In the genomic region with DNA sequence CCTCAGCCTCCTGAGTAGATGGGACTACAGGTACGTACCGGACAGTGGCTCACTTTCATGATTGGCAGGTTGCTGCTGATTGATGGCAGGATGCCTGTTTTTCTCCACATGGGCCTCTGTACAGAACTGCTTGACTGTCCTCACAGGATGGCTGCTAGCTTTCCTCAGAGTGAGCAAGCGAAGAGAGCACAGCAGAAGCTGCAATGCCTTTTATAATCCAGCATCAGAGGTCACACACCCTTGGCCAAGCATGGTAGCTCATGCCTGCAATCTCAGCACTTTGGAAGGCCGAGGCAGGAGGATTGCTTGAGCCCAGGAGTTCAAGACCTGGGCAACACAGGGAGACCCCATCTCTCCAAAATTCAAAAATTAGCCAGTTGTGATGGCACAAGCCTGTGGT, we compare ENCODE assay signal across 2 cellular contexts.
TF ChIP-seq lines count a peak whose summit lies in the region.

No MANE protein-coding gene starts in this region.

TF ChIP-seq in GM23338, 12 proteins besides CTCF, POLR2A, EP300 and RAD21 (continued from another document):
- TF ChIP-seq EZH2phosphoT487 (IDR thresholded peaks at IDR 0.05; ENCODE audit: unreplicated experiment) (no peak), ZNF331 (CRISPR knock-in tag; IDR thresholded peaks at IDR 0.05; ENCODE audit: low read depth) (no peak), EZH2 (IDR thresholded peaks at IDR 0.05; ENCODE audit: low read depth, unreplicated experiment) (no peak), JUNB (IDR thresholded peaks at IDR 0.05; ENCODE audit: unreplicated experiment) (no peak), NANOG (IDR thresholded peaks at IDR 0.05; ENCODE audit: borderline replicate concordance) (no peak)
- TF ChIP-seq, protein P1, sequence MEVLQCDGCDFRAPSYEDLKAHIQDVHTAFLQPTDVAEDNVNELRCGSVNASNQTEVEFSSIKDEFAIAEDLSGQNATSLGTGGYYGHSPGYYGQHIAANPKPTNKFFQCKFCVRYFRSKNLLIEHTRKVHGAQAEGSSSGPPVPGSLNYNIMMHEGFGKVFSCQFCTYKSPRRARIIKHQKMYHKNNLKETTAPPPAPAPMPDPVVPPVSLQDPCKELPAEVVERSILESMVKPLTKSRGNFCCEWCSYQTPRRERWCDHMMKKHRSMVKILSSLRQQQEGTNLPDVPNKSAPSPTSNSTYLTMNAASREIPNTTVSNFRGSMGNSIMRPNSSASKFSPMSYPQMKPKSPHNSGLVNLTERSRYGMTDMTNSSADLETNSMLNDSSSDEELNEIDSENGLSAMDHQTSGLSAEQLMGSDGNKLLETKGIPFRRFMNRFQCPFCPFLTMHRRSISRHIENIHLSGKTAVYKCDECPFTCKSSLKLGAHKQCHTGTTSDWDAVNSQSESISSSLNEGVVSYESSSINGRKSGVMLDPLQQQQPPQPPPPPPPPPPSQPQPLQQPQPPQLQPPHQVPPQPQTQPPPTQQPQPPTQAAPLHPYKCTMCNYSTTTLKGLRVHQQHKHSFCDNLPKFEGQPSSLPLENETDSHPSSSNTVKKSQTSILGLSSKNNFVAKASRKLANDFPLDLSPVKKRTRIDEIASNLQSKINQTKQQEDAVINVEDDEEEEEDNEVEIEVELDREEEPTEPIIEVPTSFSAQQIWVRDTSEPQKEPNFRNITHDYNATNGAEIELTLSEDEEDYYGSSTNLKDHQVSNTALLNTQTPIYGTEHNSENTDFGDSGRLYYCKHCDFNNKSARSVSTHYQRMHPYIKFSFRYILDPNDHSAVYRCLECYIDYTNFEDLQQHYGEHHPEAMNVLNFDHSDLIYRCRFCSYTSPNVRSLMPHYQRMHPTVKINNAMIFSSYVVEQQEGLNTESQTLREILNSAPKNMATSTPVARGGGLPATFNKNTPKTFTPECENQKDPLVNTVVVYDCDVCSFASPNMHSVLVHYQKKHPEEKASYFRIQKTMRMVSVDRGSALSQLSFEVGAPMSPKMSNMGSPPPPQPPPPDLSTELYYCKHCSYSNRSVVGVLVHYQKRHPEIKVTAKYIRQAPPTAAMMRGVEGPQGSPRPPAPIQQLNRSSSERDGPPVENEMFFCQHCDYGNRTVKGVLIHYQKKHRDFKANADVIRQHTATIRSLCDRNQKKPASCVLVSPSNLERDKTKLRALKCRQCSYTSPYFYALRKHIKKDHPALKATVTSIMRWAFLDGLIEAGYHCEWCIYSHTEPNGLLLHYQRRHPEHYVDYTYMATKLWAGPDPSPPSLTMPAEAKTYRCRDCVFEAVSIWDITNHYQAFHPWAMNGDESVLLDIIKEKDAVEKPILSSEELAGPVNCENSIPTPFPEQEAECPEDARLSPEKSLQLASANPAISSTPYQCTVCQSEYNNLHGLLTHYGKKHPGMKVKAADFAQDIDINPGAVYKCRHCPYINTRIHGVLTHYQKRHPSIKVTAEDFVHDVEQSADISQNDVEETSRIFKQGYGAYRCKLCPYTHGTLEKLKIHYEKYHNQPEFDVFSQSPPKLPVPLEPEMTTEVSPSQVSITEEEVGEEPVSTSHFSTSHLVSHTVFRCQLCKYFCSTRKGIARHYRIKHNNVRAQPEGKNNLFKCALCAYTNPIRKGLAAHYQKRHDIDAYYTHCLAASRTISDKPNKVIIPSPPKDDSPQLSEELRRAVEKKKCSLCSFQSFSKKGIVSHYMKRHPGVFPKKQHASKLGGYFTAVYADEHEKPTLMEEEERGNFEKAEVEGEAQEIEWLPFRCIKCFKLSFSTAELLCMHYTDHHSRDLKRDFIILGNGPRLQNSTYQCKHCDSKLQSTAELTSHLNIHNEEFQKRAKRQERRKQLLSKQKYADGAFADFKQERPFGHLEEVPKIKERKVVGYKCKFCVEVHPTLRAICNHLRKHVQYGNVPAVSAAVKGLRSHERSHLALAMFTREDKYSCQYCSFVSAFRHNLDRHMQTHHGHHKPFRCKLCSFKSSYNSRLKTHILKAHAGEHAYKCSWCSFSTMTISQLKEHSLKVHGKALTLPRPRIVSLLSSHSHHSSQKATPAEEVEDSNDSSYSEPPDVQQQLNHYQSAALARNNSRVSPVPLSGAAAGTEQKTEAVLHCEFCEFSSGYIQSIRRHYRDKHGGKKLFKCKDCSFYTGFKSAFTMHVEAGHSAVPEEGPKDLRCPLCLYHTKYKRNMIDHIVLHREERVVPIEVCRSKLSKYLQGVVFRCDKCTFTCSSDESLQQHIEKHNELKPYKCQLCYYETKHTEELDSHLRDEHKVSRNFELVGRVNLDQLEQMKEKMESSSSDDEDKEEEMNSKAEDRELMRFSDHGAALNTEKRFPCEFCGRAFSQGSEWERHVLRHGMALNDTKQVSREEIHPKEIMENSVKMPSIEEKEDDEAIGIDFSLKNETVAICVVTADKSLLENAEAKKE (CRISPR knock-in tag; IDR thresholded peaks at IDR 0.05) = no peak

TF ChIP-seq in K562, 482 proteins besides CTCF, POLR2A, EP300 and RAD21 (continued from another document):
- TF ChIP-seq KAT7 (CRISPR knock-in tag; IDR thresholded peaks at IDR 0.05; ENCODE audit: borderline replicate concordance) = no peak
- no peak for TF ChIP-seq RBM22 (IDR thresholded peaks at IDR 0.05; ENCODE audit: low read depth, low read length, poor library complexity, severe bottlenecking)
- TF ChIP-seq, protein P2, sequence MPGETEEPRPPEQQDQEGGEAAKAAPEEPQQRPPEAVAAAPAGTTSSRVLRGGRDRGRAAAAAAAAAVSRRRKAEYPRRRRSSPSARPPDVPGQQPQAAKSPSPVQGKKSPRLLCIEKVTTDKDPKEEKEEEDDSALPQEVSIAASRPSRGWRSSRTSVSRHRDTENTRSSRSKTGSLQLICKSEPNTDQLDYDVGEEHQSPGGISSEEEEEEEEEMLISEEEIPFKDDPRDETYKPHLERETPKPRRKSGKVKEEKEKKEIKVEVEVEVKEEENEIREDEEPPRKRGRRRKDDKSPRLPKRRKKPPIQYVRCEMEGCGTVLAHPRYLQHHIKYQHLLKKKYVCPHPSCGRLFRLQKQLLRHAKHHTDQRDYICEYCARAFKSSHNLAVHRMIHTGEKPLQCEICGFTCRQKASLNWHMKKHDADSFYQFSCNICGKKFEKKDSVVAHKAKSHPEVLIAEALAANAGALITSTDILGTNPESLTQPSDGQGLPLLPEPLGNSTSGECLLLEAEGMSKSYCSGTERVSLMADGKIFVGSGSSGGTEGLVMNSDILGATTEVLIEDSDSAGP (CRISPR knock-in tag; IDR thresholded peaks at IDR 0.05) = no peak
- TF ChIP-seq, protein P3, sequence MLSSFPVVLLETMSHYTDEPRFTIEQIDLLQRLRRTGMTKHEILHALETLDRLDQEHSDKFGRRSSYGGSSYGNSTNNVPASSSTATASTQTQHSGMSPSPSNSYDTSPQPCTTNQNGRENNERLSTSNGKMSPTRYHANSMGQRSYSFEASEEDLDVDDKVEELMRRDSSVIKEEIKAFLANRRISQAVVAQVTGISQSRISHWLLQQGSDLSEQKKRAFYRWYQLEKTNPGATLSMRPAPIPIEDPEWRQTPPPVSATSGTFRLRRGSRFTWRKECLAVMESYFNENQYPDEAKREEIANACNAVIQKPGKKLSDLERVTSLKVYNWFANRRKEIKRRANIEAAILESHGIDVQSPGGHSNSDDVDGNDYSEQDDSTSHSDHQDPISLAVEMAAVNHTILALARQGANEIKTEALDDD (IDR thresholded peaks at IDR 0.05) = no peak
- TF ChIP-seq, protein P4, sequence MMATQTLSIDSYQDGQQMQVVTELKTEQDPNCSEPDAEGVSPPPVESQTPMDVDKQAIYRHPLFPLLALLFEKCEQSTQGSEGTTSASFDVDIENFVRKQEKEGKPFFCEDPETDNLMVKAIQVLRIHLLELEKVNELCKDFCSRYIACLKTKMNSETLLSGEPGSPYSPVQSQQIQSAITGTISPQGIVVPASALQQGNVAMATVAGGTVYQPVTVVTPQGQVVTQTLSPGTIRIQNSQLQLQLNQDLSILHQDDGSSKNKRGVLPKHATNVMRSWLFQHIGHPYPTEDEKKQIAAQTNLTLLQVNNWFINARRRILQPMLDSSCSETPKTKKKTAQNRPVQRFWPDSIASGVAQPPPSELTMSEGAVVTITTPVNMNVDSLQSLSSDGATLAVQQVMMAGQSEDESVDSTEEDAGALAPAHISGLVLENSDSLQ (IDR thresholded peaks at IDR 0.05) = peak; percentile 65
